Comparison of ENCODE assay signal across 8 cellular contexts in the genomic region with DNA sequence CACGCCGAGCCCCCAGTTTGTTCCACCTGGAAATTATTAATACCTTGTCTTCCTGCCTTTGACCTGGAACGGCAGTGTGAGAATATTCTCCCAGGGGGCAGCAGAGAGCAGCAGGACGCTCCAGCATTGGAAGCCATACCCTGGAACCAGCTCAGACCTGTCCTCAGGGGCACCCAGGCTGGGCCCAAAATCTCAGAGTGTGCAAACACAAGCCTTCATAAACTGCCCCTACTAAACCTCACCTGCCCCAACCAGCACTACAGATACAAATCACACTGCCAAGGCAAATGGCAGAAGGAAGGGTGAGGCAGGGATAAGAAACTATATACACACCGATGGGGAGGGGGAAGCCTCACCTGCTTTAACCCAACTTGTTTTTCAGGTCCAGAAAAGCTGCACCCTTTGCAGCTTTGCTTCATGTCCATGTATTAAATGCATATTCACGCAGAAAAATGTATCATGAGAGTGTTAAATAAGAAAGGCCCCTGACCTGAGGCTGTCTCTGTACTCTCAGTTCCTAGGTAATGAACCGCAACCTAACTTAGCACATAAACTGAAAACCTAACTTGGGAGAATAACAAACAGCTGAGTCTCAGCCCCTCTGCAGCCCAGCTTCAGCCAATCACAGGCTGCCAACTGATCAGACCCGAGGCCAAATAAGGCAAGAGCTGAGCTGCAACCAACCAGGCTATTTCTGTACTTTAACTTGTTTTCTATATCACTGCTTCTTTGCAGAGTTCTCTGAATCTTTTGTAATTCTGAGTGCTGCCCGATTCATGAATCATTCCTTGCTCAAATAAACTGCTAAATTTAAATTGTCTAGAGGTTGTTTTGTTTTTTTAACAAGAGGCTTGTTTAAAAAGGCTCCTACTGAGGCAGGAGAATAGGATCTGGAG.
DNase-seq lines count a peak whose midpoint lies in the region; ATAC-seq and TF ChIP-seq lines count a peak whose summit lies in the region.

No MANE protein-coding gene starts in this region.

- POLR2A ChIA-PET in CD8-positive, alpha-beta memory T cell (lab: Charles Lee): no interaction called here
- POLR2A ChIA-PET in activated CD8-positive, alpha-beta T cell treated with anti-CD3 and anti-CD28 coated beads for 36 hours (lab: Charles Lee): no interaction called here

- no peaks in the 10 kb centered on the region for H3K4me1 ChIP-seq in CD8-positive, alpha-beta memory T cell (ENCODE audit: insufficient read depth, low read length)
- H3K4me1 ChIP-seq in suprapubic skin: peaks cover 31% of the 10 kb centered on the region

- peak overlapping the region in 1 of 8 donors; percentile 2 for H3K27ac Mint-ChIP-seq in CD8-positive, alpha-beta memory T cell
- H3K27ac Mint-ChIP-seq in activated CD8-positive, alpha-beta T cell treated with anti-CD3 and anti-CD28 coated beads for 36 hours: no peak overlapping the region
- H3K27ac Mint-ChIP-seq in nephron progenitor cell: no peak overlapping the region

- peak; percentile 88 for TF ChIP-seq CTCF in activated CD8-positive, alpha-beta T cell treated with anti-CD3 and anti-CD28 coated beads for 36 hours (IDR thresholded peaks at IDR 0.05)
- TF ChIP-seq CTCF in nephron progenitor cell (IDR thresholded peaks at IDR 0.05) (peak; percentile 80), suprapubic skin (IDR thresholded peaks at IDR 0.05) (peak; percentile 72 to 79)

- CTCF ChIA-PET in CD8-positive, alpha-beta memory T cell (lab: Charles Lee): interaction anchor here (0.8 to 1.6 kb wide), 9 partner anchors 9 to 390 kb away, joined by 3 to 10 read pairs (median 3); no protein-coding TSS in a partner anchor
- CTCF ChIA-PET in activated CD8-positive, alpha-beta T cell treated with anti-CD3 and anti-CD28 coated beads for 36 hours (lab: Charles Lee): interaction anchor here (0.7 to 2.3 kb wide), 35 partner anchors 9 to 535 kb away, joined by 3 to 23 read pairs (median 3); no protein-coding TSS in a partner anchor

- no peaks in the 10 kb centered on the region for H3K36me3 ChIP-seq in CD8-positive, alpha-beta memory T cell (ENCODE audit: insufficient read depth, low read length)
- no peaks in the 10 kb centered on the region for H3K36me3 ChIP-seq in suprapubic skin

- intact Hi-C loops in activated CD8-positive, alpha-beta T cell treated with anti-CD3 and anti-CD28 coated beads for 36 hours (cut with micrococcal nuclease): loop anchor here (10.0 kb wide), 1 partner anchor 163 kb away; no protein-coding TSS in a partner anchor

- H3K27me3 Mint-ChIP-seq in CD8-positive, alpha-beta memory T cell: peaks cover 0 to 2% of the 10 kb centered on the region in 2 donors
- no peaks in the 10 kb centered on the region for H3K27me3 Mint-ChIP-seq in activated CD8-positive, alpha-beta T cell treated with anti-CD3 and anti-CD28 coated beads for 36 hours
- peaks cover 5% of the 10 kb centered on the region for H3K27me3 Mint-ChIP-seq in nephron progenitor cell (ENCODE audit: low read depth, poor library complexity)

- DNase-seq in CD8-positive, alpha-beta memory T cell: peak; percentile 19 to 60 (median 24)
- DNase-seq in NCI-H526 (lab: John Stamatoyannopoulos, UW) (peak; percentile 35 to 76), epithelial cell of prostate (ENCODE audit: low read depth, low spot score) (peak; percentile 34), nephron progenitor cell (peak; percentile 77), suprapubic skin (ENCODE audit: low spot score in 2 of 2) (peak; percentile 73 to 83)
- DNase-seq in activated CD8-positive, alpha-beta T cell treated with anti-CD3 and anti-CD28 coated beads for 36 hours: peak; percentile 77

- H3K36me3 Mint-ChIP-seq in CD8-positive, alpha-beta memory T cell: no peaks in the 10 kb centered on the region
- H3K36me3 Mint-ChIP-seq in activated CD8-positive, alpha-beta T cell treated with anti-CD3 and anti-CD28 coated beads for 36 hours (ENCODE audit: low read depth): no peaks in the 10 kb centered on the region
- H3K36me3 Mint-ChIP-seq in nephron progenitor cell (ENCODE audit: low read depth): no peaks in the 10 kb centered on the region

- H3K27me3 ChIP-seq in CD8-positive, alpha-beta memory T cell (ENCODE audit: insufficient read depth, low read length, poor library complexity, severe bottlenecking): no peaks in the 10 kb centered on the region
- no peaks in the 10 kb centered on the region for H3K27me3 ChIP-seq in suprapubic skin

- no peak overlapping the region for H3K4me3 Mint-ChIP-seq in CD8-positive, alpha-beta memory T cell
- H3K4me3 Mint-ChIP-seq in activated CD8-positive, alpha-beta T cell treated with anti-CD3 and anti-CD28 coated beads for 36 hours: no peak overlapping the region
- H3K4me3 Mint-ChIP-seq in nephron progenitor cell: no peak overlapping the region

- H3K4me3 ChIP-seq in CD8-positive, alpha-beta memory T cell (ENCODE audit: low read length): no peak overlapping the region
- no peak overlapping the region for H3K4me3 ChIP-seq in suprapubic skin

- WGBS in suprapubic skin: 44% methylated on average over 8 of the region's 9 CpGs

- no peaks in the 10 kb centered on the region for H3K9me3 ChIP-seq in CD8-positive, alpha-beta memory T cell (ENCODE audit: low read length)
- H3K9me3 ChIP-seq in suprapubic skin: no peaks in the 10 kb centered on the region

- peak; percentile 90 for ATAC-seq in GM19351 (IDR thresholded peaks at IDR 0.05; ENCODE audit: unreplicated experiment)
- ATAC-seq in HG03439 (IDR thresholded peaks at IDR 0.05; ENCODE audit: unreplicated experiment): peak; percentile 87
- peak; percentile 80 for ATAC-seq in activated CD8-positive, alpha-beta T cell treated with anti-CD3 and anti-CD28 coated beads for 36 hours

- no peaks in the 10 kb centered on the region for H3K9me3 Mint-ChIP-seq in CD8-positive, alpha-beta memory T cell
- no peaks in the 10 kb centered on the region for H3K9me3 Mint-ChIP-seq in activated CD8-positive, alpha-beta T cell treated with anti-CD3 and anti-CD28 coated beads for 36 hours
- no peaks in the 10 kb centered on the region for H3K9me3 Mint-ChIP-seq in nephron progenitor cell

- TF ChIP-seq POLR2A in suprapubic skin (IDR thresholded peaks at IDR 0.05): no peak

- TF ChIP-seq EP300 in suprapubic skin (IDR thresholded peaks at IDR 0.05): no peak

- H3K27ac ChIP-seq in CD8-positive, alpha-beta memory T cell (ENCODE audit: low read depth, low read length): no peak overlapping the region
- H3K27ac ChIP-seq in epithelial cell of prostate (peak overlapping the region; percentile 64), suprapubic skin (peak overlapping the region; percentile 73)

- H3K4me1 Mint-ChIP-seq in CD8-positive, alpha-beta memory T cell: peaks cover 4 to 13% (median 10%) of the 10 kb centered on the region in 3 donors
- H3K4me1 Mint-ChIP-seq in activated CD8-positive, alpha-beta T cell treated with anti-CD3 and anti-CD28 coated beads for 36 hours (ENCODE audit: low read depth): peaks cover 1% of the 10 kb centered on the region
- peaks cover 21% of the 10 kb centered on the region for H3K4me1 Mint-ChIP-seq in nephron progenitor cell

Comparison
In these comparisons a context has a peak if more than half of its experiments do, and no peak if none do; other contexts are left out.
1. DNase-seq: peak in every context shown above with its lines; median percentile 78 in suprapubic skin; 77 in activated CD8-positive, alpha-beta T cell treated with anti-CD3 and anti-CD28 coated beads for 36 hours; 77 in nephron progenitor cell; 56 in NCI-H526; 34 in epithelial cell of prostate; 24 in CD8-positive, alpha-beta memory T cell.